32 cellular contexts compared by ENCODE assay signal in genomic region chr15:62578960-62579359, GRCh38.
"Had no signal": no experiment of that assay in that cellular context is flagged by ENCODE, and none has a peak within 500 bp of the region (broad histone marks: within the 10 kb centered on the region; RNA-seq: fewer than 3 reads in every experiment).

No MANE protein-coding gene starts in this region.

- H3K27ac Mint-ChIP-seq: activated B cell treated with CpG ODN at 0.5 μM for 24 hours; activated CD8-positive, alpha-beta T cell treated with anti-CD3 and anti-CD28 coated beads for 36 hours; activated naive CD8-positive, alpha-beta T cell; activated T-helper 17 cell treated with anti-CD3 and anti-CD28 coated beads, Interleukin-2, amount 50 U/mL, for 72 hours; brain; T-helper 17 cell; T-helper 2 cell treated with Interferon-gamma antibody and Interleukin-4, amounts not matched to agents 5 μg/mL and 100 μg/mL, for 36 hours had no signal

- H3K27me3 ChIP-seq: adrenal gland, breast epithelium, cardiac muscle cell, colonic mucosa had no signal

- H3K4me3 Mint-ChIP-seq: activated B cell treated with CpG ODN at 0.5 μM for 24 hours; activated CD8-positive, alpha-beta T cell treated with anti-CD3 and anti-CD28 coated beads for 36 hours; activated naive CD8-positive, alpha-beta T cell; activated T-cell treated with anti-CD3 and anti-CD28 coated beads, Interleukin-2, amount 50 U/mL, for 4 hours; activated T-helper 17 cell treated with anti-CD3 and anti-CD28 coated beads, Interleukin-2, amount 50 U/mL, for 72 hours; brain; T-helper 17 cell; T-helper 2 cell treated with Interferon-gamma antibody and Interleukin-4, amounts not matched to agents 5 μg/mL and 100 μg/mL, for 36 hours had no signal

- H3K4me1 Mint-ChIP-seq: activated T-helper 17 cell treated with anti-CD3 and anti-CD28 coated beads, Interleukin-2, amount 50 U/mL, for 72 hours had no signal

- H3K36me3 Mint-ChIP-seq: activated naive CD8-positive, alpha-beta T cell had no signal

- H3K27ac ChIP-seq: adrenal gland, breast epithelium, cardiac muscle cell, colonic mucosa, epithelial cell of prostate, WERI-Rb-1 had no signal

- H3K4me1 ChIP-seq: adrenal gland, breast epithelium had no signal

- H3K36me3 ChIP-seq: adrenal gland, breast epithelium, cardiac muscle cell, colonic mucosa, WERI-Rb-1 had no signal

- ATAC-seq: activated CD4-positive, CD25-positive, alpha-beta regulatory T cell treated with anti-CD3 and anti-CD28 coated beads, Interleukin-2, amount 50 U/mL, for 24 hours; activated CD8-positive, alpha-beta T cell treated with anti-CD3 and anti-CD28 coated beads for 36 hours; activated T-cell treated with anti-CD3 and anti-CD28 coated beads, Interleukin-2, amount 50 U/mL, for 4 hours; activated T-helper 17 cell treated with anti-CD3 and anti-CD28 coated beads, Interleukin-2, amount 50 U/mL, for 72 hours; esophagus mucosa; T-helper 17 cell had no signal

- DNase-seq: activated B cell treated with CpG ODN at 0.5 μM for 24 hours; activated CD4-positive, alpha-beta T cell treated with anti-CD3 and anti-CD28 coated beads for 48 hours; activated CD4-positive, alpha-beta T cell treated with anti-CD3 and anti-CD28 coated beads, Interleukin-2, amount 50 U/mL, for 1 hour; activated CD4-positive, alpha-beta T cell treated with anti-CD3 and anti-CD28 coated beads, Interleukin-2, amount 50 U/mL, for 48 hours; activated CD8-positive, alpha-beta memory T cell treated with anti-CD3 and anti-CD28 coated beads for 24 hours; activated CD8-positive, alpha-beta T cell treated with anti-CD3 and anti-CD28 coated beads for 36 hours; activated effector memory CD4-positive, alpha-beta T cell treated with Interleukin-2 at 50 U/mL for 16 hours; activated gamma-delta T cell treated with Interleukin-2 at 50 U/mL for 16 hours; activated naive CD4-positive, alpha-beta T cell treated with anti-CD3 and anti-CD28 coated beads, Interleukin-2, amount 50 U/mL, for 16 hours; activated naive CD4-positive, alpha-beta T cell treated with Interleukin-2 at 50 U/mL for 16 hours; activated T-cell treated with anti-CD3 and anti-CD28 coated beads, Interleukin-2, amount 50 U/mL, for 4 hours; adrenal gland; amygdala; aorta; central memory CD4-positive, alpha-beta T cell; cerebellar nuclear complex; effector CD8-positive, alpha-beta T cell; foreskin fibroblast; head of caudate nucleus; T-helper 17 cell; T1000; WERI-Rb-1 had no signal

- H3K27me3 Mint-ChIP-seq: brain had no signal

- H3K9me3 Mint-ChIP-seq: activated B cell treated with CpG ODN at 0.5 μM for 24 hours; activated CD8-positive, alpha-beta T cell treated with anti-CD3 and anti-CD28 coated beads for 36 hours; activated T-cell treated with anti-CD3 and anti-CD28 coated beads, Interleukin-2, amount 50 U/mL, for 4 hours; activated T-helper 17 cell treated with anti-CD3 and anti-CD28 coated beads, Interleukin-2, amount 50 U/mL, for 72 hours; brain; T-helper 2 cell treated with Interferon-gamma antibody and Interleukin-4, amounts not matched to agents 5 μg/mL and 100 μg/mL, for 36 hours had no signal

- H3K4me3 ChIP-seq: adrenal gland, breast epithelium, cardiac muscle cell, colonic mucosa had no signal

- H3K9me3 ChIP-seq: adrenal gland, breast epithelium, colonic mucosa had no signal
